Comparison of ENCODE assay signal across 8 cellular contexts in genomic region chr10:30581779-30582380, GRCh38. TPM values are rescaled to one million over a fixed set of nuclear protein-coding genes. Genes with fewer than 3 reads are reported as not detected.
A peak's percentile ranks its signal among the peaks of the same experiment; 100 is the strongest.
DNase-seq lines count a peak whose midpoint lies in the region; ATAC-seq, FAIRE-seq and TF ChIP-seq lines count a peak whose summit lies in the region.

No MANE protein-coding gene starts in this region.

- intact Hi-C loops in left colon (cut with DNase I, micrococcal nuclease) (no loop called here), lower leg skin (cut with DNase I; ENCODE audit: low total_unique reads) (no loop called here)

- no peak for TF ChIP-seq CTCF in lower leg skin (IDR thresholded peaks at IDR 0.05)

- ATAC-seq in left colon: peak; percentile 37
- ATAC-seq in HG03460 (IDR thresholded peaks at IDR 0.05; ENCODE audit: unreplicated experiment): no peak

- no peak for TF ChIP-seq POLR2A in lower leg skin (IDR thresholded peaks at IDR 0.05)

- DNase-seq in stimulated activated CD4-positive, alpha-beta T cell treated with anti-CD3 and anti-CD28 coated beads, Interleukin-4, amount 100 ng/mL, for 24 hours: peak; percentile 30
- no peak for DNase-seq in stimulated activated CD4-positive, alpha-beta T cell treated with anti-CD3 and anti-CD28 coated beads, Interleukin-4, amount 100 ng/mL, for 1 hour
- DNase-seq in LoVo (ENCODE audit: low spot score) (peak; percentile 48), astrocyte of the hippocampus (ENCODE audit: low read depth, low spot score) (peak; percentile 69), left colon (no peak), urothelium cell line (ENCODE audit: low spot score) (peak; percentile 67), lower leg skin (ENCODE audit: low spot score in 2 of 2) (no peak)

- no peak overlapping the region for H3K4me3 ChIP-seq in lower leg skin (ENCODE audit: low read depth, poor library complexity, severe bottlenecking)

- no peak for FAIRE-seq in urothelium cell line (lab: Jason Lieb, UNC)

- WGBS in lower leg skin, 2 donors: 39 to 48% methylated on average over 3 of the region's 3 CpGs

RNA-seq across cellular contexts. Expression of gene LYZL2, which starts 47.7 kb away (rescaled TPM):
- total RNA-seq in left colon (not detected), lower leg skin (not detected)

Comparison
In these comparisons a context has a peak if more than half of its experiments do, and no peak if none do; other contexts are left out.
1. DNase-seq: peak in stimulated activated CD4-positive, alpha-beta T cell treated with anti-CD3 and anti-CD28 coated beads, Interleukin-4, amount 100 ng/mL, for 24 hours (single experiment), LoVo (single experiment), astrocyte of the hippocampus (single experiment) and urothelium cell line (single experiment); none in stimulated activated CD4-positive, alpha-beta T cell treated with anti-CD3 and anti-CD28 coated beads, Interleukin-4, amount 100 ng/mL, for 1 hour (single experiment), left colon (0 of 2) and lower leg skin (0 of 2).